Comparison of ENCODE assay signal across 10 cellular contexts in the genomic region with DNA sequence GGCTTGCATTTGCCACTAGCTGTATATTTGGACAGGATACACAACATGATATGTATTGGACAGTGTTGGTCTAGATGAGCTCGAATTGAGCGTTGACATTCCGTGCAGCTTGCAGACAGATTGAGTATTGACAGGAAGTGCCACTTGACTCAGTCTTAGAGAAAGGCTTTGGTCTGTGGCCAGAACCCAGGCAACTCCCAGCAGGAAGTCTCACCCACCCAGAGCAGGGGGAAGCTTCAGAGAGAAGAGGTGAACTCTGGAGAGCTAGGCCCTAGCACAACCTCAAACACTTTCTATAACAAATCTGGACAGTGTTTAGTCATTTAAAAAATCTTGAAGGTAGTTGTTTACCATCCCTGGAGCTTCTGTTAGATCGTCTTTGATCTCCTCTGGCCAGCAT.
DNase-seq lines count a peak whose midpoint lies in the region; ATAC-seq and TF ChIP-seq lines count a peak whose summit lies in the region.
"Had no signal": no experiment of that assay in that cellular context is flagged by ENCODE, and none has a peak within 500 bp of the region (broad histone marks: within the 10 kb centered on the region; RNA-seq: fewer than 3 reads in every experiment).

No MANE protein-coding gene starts in this region.

- no peak overlapping the region for H3K4me3 Mint-ChIP-seq in H9

- ATAC-seq in HG03039 (IDR thresholded peaks at IDR 0.05; ENCODE audit: unreplicated experiment): peak; percentile 89

- no peaks in the 10 kb centered on the region for H3K27me3 Mint-ChIP-seq in H9 (ENCODE audit: low read depth)

- no peaks in the 10 kb centered on the region for H3K79me2 ChIP-seq in H9 (ENCODE audit: insufficient read depth, low read length)

- H3K4me3 ChIP-seq in skeletal muscle satellite cell (ENCODE audit: low read length): no peak overlapping the region
- H3K4me3 ChIP-seq: SJSA1 had no signal

- no peak overlapping the region for H3T11ph ChIP-seq in H9 (ENCODE audit: low read length)

- no peaks in the 10 kb centered on the region for H3K23me2 ChIP-seq in H9 (ENCODE audit: insufficient read length, low read depth, low read length, poor library complexity, severe bottlenecking)

- DNase-seq in DMS79 treated with DMSO at 0.1 percent for 48 hours (lab: John Stamatoyannopoulos, UW) (peak; percentile 2), DMS79 (lab: John Stamatoyannopoulos, UW) (no peak), NOMO-1 treated with DMSO at 0.1 percent for 48 hours (lab: John Stamatoyannopoulos, UW; ENCODE audit: unreplicated experiment) (peak; percentile 65), HuH-7 (ENCODE audit: low spot score) (no peak), H9 (no peak)
- peak; percentile 78 for DNase-seq in activated effector memory CD4-positive, alpha-beta T cell treated with anti-CD3 and anti-CD28 coated beads, Interleukin-2, amount 50 U/mL, for 16 hours

- peaks cover 15% of the 10 kb centered on the region for H3K4me1 ChIP-seq in skeletal muscle satellite cell (ENCODE audit: control insufficient read depth, insufficient read depth, low read length)
- peaks cover 4% of the 10 kb centered on the region for H3K4me1 ChIP-seq in H9 (ENCODE audit: insufficient read depth, low read length)

- no CpG with 5 or more reads among the region's 4 CpGs for WGBS in H9 (ENCODE audit: extremely low coverage, insufficient read length, low lambda C conversion rate)

- H2AK5ac ChIP-seq in H9 (ENCODE audit: insufficient read length, low read length): no peak overlapping the region

- no peaks in the 10 kb centered on the region for H3K9me3 ChIP-seq in skeletal muscle satellite cell (replicated peaks; ENCODE audit: low read length)
- no peaks in the 10 kb centered on the region for H3K9me3 ChIP-seq in H9 (ENCODE audit: control insufficient read depth, low read depth, low read length)
- H3K9me3 ChIP-seq: SJSA1 had no signal

- TF ChIP-seq CTCF in H9 (conservative IDR thresholded peaks at IDR 0.05): no peak

- H3K27me3 ChIP-seq in skeletal muscle satellite cell (ENCODE audit: control insufficient read depth, insufficient read depth, low read length) (no peaks in the 10 kb centered on the region), H9 (ENCODE audit: insufficient read depth, low read length) (no peaks in the 10 kb centered on the region)
- H3K27me3 ChIP-seq: SJSA1 had no signal

- no peak overlapping the region for H4K8ac ChIP-seq in H9 (replicated peaks; ENCODE audit: insufficient read length, low read depth, low read length)

- no peak overlapping the region for H3K27ac ChIP-seq in H9 (ENCODE audit: insufficient read length, low read depth, low read length)
- H3K27ac ChIP-seq: 22Rv1, SJSA1 had no signal

- no peak overlapping the region; the same call in 1 of the 2 replicates for H3K14ac ChIP-seq in H9 (ENCODE audit: insufficient read depth, low read length)

- H2BK15ac ChIP-seq in H9 (ENCODE audit: low read depth, low read length): no peak overlapping the region

- H2BK5ac ChIP-seq in H9 (ENCODE audit: insufficient read length, low read length): no peak overlapping the region

- H3K4me1 Mint-ChIP-seq in H9: peaks cover 0 to 5% of the 10 kb centered on the region in 2 experiments; a peak in 2 of 4 replicates

- H3K18ac ChIP-seq in H9 (ENCODE audit: insufficient read length, low read depth, low read length): no peak overlapping the region

- no peak overlapping the region for H4K5ac ChIP-seq in H9 (ENCODE audit: insufficient read length, low read depth, low read length)

- no peak overlapping the region for H2BK12ac ChIP-seq in H9 (ENCODE audit: insufficient read length, low read depth, low read length)

- no peaks in the 10 kb centered on the region for H3K79me1 ChIP-seq in H9 (ENCODE audit: insufficient read depth, low read depth, low read length, poor library complexity, severe bottlenecking)

- peaks cover 0 to 11% (median 6%) of the 10 kb centered on the region in 3 experiments; a peak in 4 of 7 replicates for H3K36me3 Mint-ChIP-seq in H9 (ENCODE audit: insufficient read depth in 1 of 3, low read depth in 3 of 3)

- no peak overlapping the region for H3K27ac Mint-ChIP-seq in H9

- H3K4ac ChIP-seq in H9 (ENCODE audit: low read depth, low read length): no peak overlapping the region

- peaks cover 5 to 14% of the 10 kb centered on the region in 2 experiments for H3K9me3 Mint-ChIP-seq in H9

- peak overlapping the region; percentile 8 for H3K4me2 ChIP-seq in skeletal muscle satellite cell (ENCODE audit: low read length)
- no peak overlapping the region for H3K4me2 ChIP-seq in H9 (ENCODE audit: insufficient read depth, insufficient read length, low read length)

- no peak overlapping the region for H2AFZ ChIP-seq in H9 (ENCODE audit: low read length)

- H3K9ac ChIP-seq in skeletal muscle satellite cell (ENCODE audit: low read depth, low read length) (no peak overlapping the region), H9 (ENCODE audit: extremely low read depth, insufficient read length, low read length) (no peak overlapping the region)

- no peak overlapping the region for H2BK120ac ChIP-seq in H9 (ENCODE audit: low read depth, low read length, poor library complexity, severe bottlenecking)

- no peak overlapping the region for H4K91ac ChIP-seq in H9 (ENCODE audit: insufficient read length, low read depth, low read length)

- H3K36me3 ChIP-seq in skeletal muscle satellite cell (ENCODE audit: insufficient read depth, low read length): no peaks in the 10 kb centered on the region
- H3K36me3 ChIP-seq: SJSA1 had no signal

- H3K56ac ChIP-seq in H9 (ENCODE audit: insufficient read length, low read depth, low read length): no peak overlapping the region

- no peak overlapping the region for H3K23ac ChIP-seq in H9 (ENCODE audit: insufficient read length, low read depth, low read length)

- H4K20me1 ChIP-seq in H9 (ENCODE audit: control insufficient read depth, insufficient read depth, insufficient read length): no peaks in the 10 kb centered on the region

- no peak overlapping the region for H2BK20ac ChIP-seq in H9 (ENCODE audit: low read depth, low read length, poor library complexity, severe bottlenecking)

Comparison
In these comparisons a context has a peak if more than half of its experiments do, and no peak if none do; other contexts are left out.
1. DNase-seq: peak in DMS79 treated with DMSO at 0.1 percent for 48 hours (single experiment), NOMO-1 treated with DMSO at 0.1 percent for 48 hours (single experiment) and activated effector memory CD4-positive, alpha-beta T cell treated with anti-CD3 and anti-CD28 coated beads, Interleukin-2, amount 50 U/mL, for 16 hours (single experiment); none in DMS79 (single experiment), HuH-7 (single experiment) and H9 (single experiment).